In the genomic region with DNA sequence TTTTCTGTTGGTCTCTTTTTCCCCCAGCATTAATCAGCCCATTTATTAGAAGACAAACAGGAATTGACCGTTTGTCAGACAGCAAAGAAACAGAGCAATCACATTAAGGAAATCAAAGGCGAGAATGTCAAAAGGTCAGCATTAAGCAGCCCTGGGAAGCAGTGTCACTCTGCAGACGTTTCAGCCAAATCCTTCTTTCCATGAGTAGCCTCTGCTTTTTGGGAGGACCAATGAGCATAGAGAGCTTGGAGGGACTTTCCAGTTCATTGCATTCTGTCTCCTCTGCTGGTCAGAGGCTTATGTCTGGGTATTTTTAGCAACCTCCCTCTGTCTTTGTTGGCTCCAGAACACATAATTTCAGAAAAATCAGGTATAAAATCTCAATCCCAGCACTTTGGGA, we compare ENCODE assay signal across 17 cellular contexts.
DNase-seq lines count a peak whose midpoint lies in the region; ATAC-seq and TF ChIP-seq lines count a peak whose summit lies in the region.
"Had no signal": no experiment of that assay in that cellular context is flagged by ENCODE, and none has a peak within 500 bp of the region (broad histone marks: within the 10 kb centered on the region; RNA-seq: fewer than 3 reads in every experiment).

No MANE protein-coding gene starts in this region.

- H3K27ac ChIP-seq in coronary artery (peak overlapping the region in 1 of 2 donors; percentile 65), right lobe of liver (no peak overlapping the region), smooth muscle cell (ENCODE audit: low read depth) (peak overlapping the region; percentile 78)
- H3K27ac ChIP-seq: 22Rv1; BLaER1 treated with 17β-estradiol and CSF1 and Interleukin-3, amounts not matched to agents 10 nM and 100 nM; colonic mucosa; thyroid gland had no signal

- H3K4me1 ChIP-seq in right lobe of liver (no peaks in the 10 kb centered on the region), smooth muscle cell (ENCODE audit: low read depth) (peaks cover 48% of the 10 kb centered on the region)
- H3K4me1 ChIP-seq: colonic mucosa had no signal

- peak; percentile 40 for DNase-seq in DMS 273 (lab: John Stamatoyannopoulos, UW; ENCODE audit: unreplicated experiment)
- DNase-seq in DMS 273 treated with DMSO at 0.1 percent for 48 hours (lab: John Stamatoyannopoulos, UW): no peak
- DNase-seq in coronary artery (ENCODE audit: low spot score): no peak
- no peak for DNase-seq in right lobe of liver
- no peak for DNase-seq in smooth muscle cell (lab: John Stamatoyannopoulos, UW; ENCODE audit: unreplicated experiment)
- no peak for DNase-seq in UCSD-AML1 (lab: John Stamatoyannopoulos, UW; ENCODE audit: unreplicated experiment)
- DNase-seq: activated CD4-positive, alpha-beta memory T cell treated with anti-CD3 and anti-CD28 coated beads, Interleukin-2, amount 10 ng/mL, durations not matched to agents 7 days and 5 days; colonic mucosa; DMS153; NCI-H510A; SK-N-SH; thyroid gland had no signal

- no peak for TF ChIP-seq CTCF in coronary artery (IDR thresholded peaks at IDR 0.05)
- TF ChIP-seq CTCF in right lobe of liver (IDR thresholded peaks at IDR 0.05): no peak
- TF ChIP-seq CTCF in smooth muscle cell (IDR thresholded peaks at IDR 0.05; ENCODE audit: borderline replicate concordance, insufficient read depth, poor library complexity, severe bottlenecking): no peak

- ATAC-seq in right lobe of liver: peak in 3 of 4 donors; percentile 12 to 38 (median 19)
- no peak for ATAC-seq in GM19328 (IDR thresholded peaks at IDR 0.05; ENCODE audit: unreplicated experiment)
- ATAC-seq in HG03159 (IDR thresholded peaks at IDR 0.05; ENCODE audit: unreplicated experiment): no peak

- intact Hi-C loops in right lobe of liver (cut with DNase I): no loop called here

- peak overlapping the region; percentile 44 for H3K4me3 ChIP-seq in coronary artery
- no peak overlapping the region for H3K4me3 ChIP-seq in right lobe of liver
- no peak overlapping the region for H3K4me3 ChIP-seq in smooth muscle cell
- H3K4me3 ChIP-seq: BLaER1 treated with 17β-estradiol and CSF1 and Interleukin-3, amounts not matched to agents 10 nM and 100 nM; colonic mucosa; lung; thyroid gland had no signal

- no peak overlapping the region for H3K9ac ChIP-seq in smooth muscle cell (ENCODE audit: low read depth)
- H3K9ac ChIP-seq: BLaER1 treated with 17β-estradiol and CSF1 and Interleukin-3, amounts not matched to agents 10 nM and 100 nM; SK-N-SH had no signal

- no peaks in the 10 kb centered on the region for H3K9me3 ChIP-seq in right lobe of liver
- H3K9me3 ChIP-seq in smooth muscle cell (replicated peaks; ENCODE audit: low read depth): peaks cover under 1% of the 10 kb centered on the region
- H3K9me3 ChIP-seq: colonic mucosa, SK-N-SH, thyroid gland had no signal

- no peak overlapping the region for H2AFZ ChIP-seq in smooth muscle cell (ENCODE audit: low read depth)

- H3K4me2 ChIP-seq in smooth muscle cell: peak overlapping the region; percentile 7
- H3K4me2 ChIP-seq: BLaER1 treated with 17β-estradiol and CSF1 and Interleukin-3, amounts not matched to agents 10 nM and 100 nM; SK-N-SH had no signal

- no peaks in the 10 kb centered on the region for H4K20me1 ChIP-seq in smooth muscle cell (ENCODE audit: low read depth)
- H4K20me1 ChIP-seq: BLaER1 treated with 17β-estradiol and CSF1 and Interleukin-3, amounts not matched to agents 10 nM and 100 nM had no signal

- H3K27me3 ChIP-seq in right lobe of liver (no peaks in the 10 kb centered on the region), smooth muscle cell (ENCODE audit: low read depth) (no peaks in the 10 kb centered on the region)
- H3K27me3 ChIP-seq: BLaER1 treated with 17β-estradiol and CSF1 and Interleukin-3, amounts not matched to agents 10 nM and 100 nM; colonic mucosa; thyroid gland had no signal

- no peaks in the 10 kb centered on the region for H3K79me2 ChIP-seq in smooth muscle cell (ENCODE audit: low read depth)

- WGBS in right lobe of liver (ENCODE audit: insufficient coverage, low coverage, low lambda C conversion rate, missing lambda C conversion rate): 8% methylated on average over 3 of the region's 3 CpGs
- 21% methylated on average over 3 of the region's 3 CpGs for WGBS in smooth muscle cell (ENCODE audit: low lambda C conversion rate)

- TF ChIP-seq POLR2A in right lobe of liver (IDR thresholded peaks at IDR 0.05): no peak

- peaks cover 13% of the 10 kb centered on the region for H3F3A ChIP-seq in smooth muscle cell (ENCODE audit: low read depth)

- H3K36me3 ChIP-seq in right lobe of liver (no peaks in the 10 kb centered on the region), smooth muscle cell (ENCODE audit: low read depth) (no peaks in the 10 kb centered on the region)
- H3K36me3 ChIP-seq: BLaER1 treated with 17β-estradiol and CSF1 and Interleukin-3, amounts not matched to agents 10 nM and 100 nM; colonic mucosa; thyroid gland had no signal

Comparison
In these comparisons a context has a peak if more than half of its experiments do, and no peak if none do; other contexts are left out.
1. ATAC-seq: peak in right lobe of liver (3 of 4); none in GM19328 (single experiment) and HG03159 (single experiment).